15 cellular contexts compared by ENCODE assay signal in the genomic region with DNA sequence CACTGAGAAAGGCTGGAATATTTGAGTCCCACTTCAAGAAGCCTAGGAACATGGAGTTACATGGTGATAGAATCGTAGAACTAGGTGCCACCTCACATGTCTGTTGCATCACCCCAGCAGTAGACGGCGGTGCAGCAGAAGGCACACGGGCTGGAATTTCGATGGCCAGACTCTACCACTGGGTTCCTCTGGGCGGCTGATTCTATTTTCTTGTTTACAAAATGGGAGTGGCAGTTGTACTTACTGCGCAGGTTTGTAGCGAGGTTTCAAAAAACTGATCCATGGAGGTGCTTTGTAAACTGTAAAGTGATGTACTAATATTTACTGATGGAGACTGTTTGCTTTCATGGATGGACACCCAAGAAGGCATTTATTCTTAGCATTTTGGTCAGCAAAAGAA. TPM values are rescaled to one million over a fixed set of nuclear protein-coding genes. Genes with fewer than 3 reads are reported as not detected.
A peak's percentile ranks its signal among the peaks of the same experiment; 100 is the strongest.
DNase-seq lines count a peak whose midpoint lies in the region; ATAC-seq and TF ChIP-seq lines count a peak whose summit lies in the region.
"Had no signal": no experiment of that assay in that cellular context is flagged by ENCODE, and none has a peak within 500 bp of the region (broad histone marks: within the 10 kb centered on the region; RNA-seq: fewer than 3 reads in every experiment).

No MANE protein-coding gene starts in this region.

- TF ChIP-seq CTCF in endodermal cell (conservative IDR thresholded peaks at IDR 0.05) (no peak), nephron progenitor cell (IDR thresholded peaks at IDR 0.05) (no peak)

- 96 to 98% methylated on average over 8 of the region's 8 CpGs for WGBS in endodermal cell (ENCODE audit: insufficient coverage in 1 of 2, insufficient read length in 1 of 2), 2 experiments

- no peak overlapping the region for H3K4me3 ChIP-seq in endodermal cell (ENCODE audit: low read length)
- H3K4me3 ChIP-seq: esophagus squamous epithelium, ovary, vagina had no signal

- H3K36me3 Mint-ChIP-seq in activated T-cell treated with anti-CD3 and anti-CD28 coated beads, Interleukin-2, amount 50 U/mL, for 24 hours (ENCODE audit: low read depth), result peaks cover 6% of the 10 kb centered on the region
- H3K36me3 Mint-ChIP-seq in endodermal cell (ENCODE audit: low read depth), result no peaks in the 10 kb centered on the region
- H3K36me3 Mint-ChIP-seq in nephron progenitor cell (ENCODE audit: low read depth), result no peaks in the 10 kb centered on the region
- peaks cover 1% of the 10 kb centered on the region for H3K36me3 Mint-ChIP-seq in activated naive CD4-positive, alpha-beta T cell treated with anti-CD3 and anti-CD28 coated beads for 36 hours (ENCODE audit: low read depth)

- no peaks in the 10 kb centered on the region for H3K9me3 ChIP-seq in endodermal cell (ENCODE audit: control insufficient read depth, low read length)
- H3K9me3 ChIP-seq: esophagus squamous epithelium, ovary, vagina had no signal

- peak overlapping the region; percentile 94 for H3K27ac Mint-ChIP-seq in activated T-cell treated with anti-CD3 and anti-CD28 coated beads, Interleukin-2, amount 50 U/mL, for 24 hours
- H3K27ac Mint-ChIP-seq in endodermal cell, result peak overlapping the region; percentile 66
- H3K27ac Mint-ChIP-seq in nephron progenitor cell, result no peak overlapping the region
- H3K27ac Mint-ChIP-seq in activated naive CD4-positive, alpha-beta T cell treated with anti-CD3 and anti-CD28 coated beads for 36 hours, result no peak overlapping the region

- H3K27me3 Mint-ChIP-seq in activated T-cell treated with anti-CD3 and anti-CD28 coated beads, Interleukin-2, amount 50 U/mL, for 24 hours, result no peaks in the 10 kb centered on the region
- H3K27me3 Mint-ChIP-seq in endodermal cell (ENCODE audit: insufficient read depth), result no peaks in the 10 kb centered on the region
- no peaks in the 10 kb centered on the region for H3K27me3 Mint-ChIP-seq in nephron progenitor cell (ENCODE audit: low read depth, poor library complexity)
- no peaks in the 10 kb centered on the region for H3K27me3 Mint-ChIP-seq in activated naive CD4-positive, alpha-beta T cell treated with anti-CD3 and anti-CD28 coated beads for 36 hours (ENCODE audit: low read depth)
- H3K27me3 Mint-ChIP-seq: activated naive CD4-positive, alpha-beta T cell treated with anti-CD3 and anti-CD28 coated beads, Interleukin-2, amount 50 U/mL, for 24 hours had no signal

- H3K27ac ChIP-seq in endodermal cell (ENCODE audit: low read depth, low read length), result no peak overlapping the region
- H3K27ac ChIP-seq: ovary had no signal

- intact Hi-C loops in Right ventricle myocardium inferior (cut with DNase I), result no loop called here
- intact Hi-C loops in activated naive CD4-positive, alpha-beta T cell treated with anti-CD3 and anti-CD28 coated beads for 36 hours (cut with micrococcal nuclease), result loop anchor here (10.0 kb wide), 1 partner anchor 629 kb away; no protein-coding TSS in a partner anchor

- no peak for DNase-seq in activated T-cell treated with anti-CD3 and anti-CD28 coated beads, Interleukin-2, amount 50 U/mL, for 24 hours
- DNase-seq in activated T-cell treated with anti-CD3 and anti-CD28 coated beads, Interleukin-2, amount 50 U/mL, for 1 hour, result no peak
- DNase-seq in NCI-H748 treated with DMSO at 0.1 percent for 48 hours (lab: John Stamatoyannopoulos, UW) (peak; percentile 88), endodermal cell (no peak), superior temporal gyrus (ENCODE audit: extremely low spot score) (peak; percentile 54), nephron progenitor cell (no peak), Right ventricle myocardium inferior (ENCODE audit: missing footprints) (no peak)
- DNase-seq in activated naive CD4-positive, alpha-beta T cell treated with anti-CD3 and anti-CD28 coated beads for 36 hours, result no peak
- DNase-seq: DMS79 treated with DMSO at 0.1 percent for 48 hours, esophagus squamous epithelium, NCI-H446, ovary, T-helper 2 cell had no signal

- no peaks in the 10 kb centered on the region for H3K4me1 ChIP-seq in endodermal cell (ENCODE audit: control insufficient read depth, insufficient read depth, low read length)

- no peaks in the 10 kb centered on the region for H3K9me3 Mint-ChIP-seq in activated T-cell treated with anti-CD3 and anti-CD28 coated beads, Interleukin-2, amount 50 U/mL, for 24 hours
- no peaks in the 10 kb centered on the region for H3K9me3 Mint-ChIP-seq in endodermal cell
- H3K9me3 Mint-ChIP-seq in nephron progenitor cell, result no peaks in the 10 kb centered on the region
- no peaks in the 10 kb centered on the region for H3K9me3 Mint-ChIP-seq in activated naive CD4-positive, alpha-beta T cell treated with anti-CD3 and anti-CD28 coated beads for 36 hours
- H3K9me3 Mint-ChIP-seq: activated naive CD4-positive, alpha-beta T cell treated with anti-CD3 and anti-CD28 coated beads, Interleukin-2, amount 50 U/mL, for 24 hours had no signal

- CTCF ChIA-PET in activated naive CD4-positive, alpha-beta T cell treated with anti-CD3 and anti-CD28 coated beads for 36 hours (lab: Charles Lee), result no interaction called here

- H3K36me3 ChIP-seq in endodermal cell (ENCODE audit: control insufficient read depth, insufficient read depth, low read length), result no peaks in the 10 kb centered on the region
- H3K36me3 ChIP-seq: esophagus squamous epithelium, ovary, vagina had no signal

- no peak for ATAC-seq in Right ventricle myocardium inferior

- no peaks in the 10 kb centered on the region for H3K27me3 ChIP-seq in endodermal cell (ENCODE audit: control insufficient read depth, insufficient read depth, low read length, poor library complexity, severe bottlenecking)
- H3K27me3 ChIP-seq: esophagus squamous epithelium, ovary, vagina had no signal

- H3K4me1 Mint-ChIP-seq in activated T-cell treated with anti-CD3 and anti-CD28 coated beads, Interleukin-2, amount 50 U/mL, for 24 hours (ENCODE audit: low read depth), result peaks cover 78% of the 10 kb centered on the region
- H3K4me1 Mint-ChIP-seq in endodermal cell (peaks cover 32% of the 10 kb centered on the region), nephron progenitor cell (peaks cover 57% of the 10 kb centered on the region)
- peaks cover 73% of the 10 kb centered on the region for H3K4me1 Mint-ChIP-seq in activated naive CD4-positive, alpha-beta T cell treated with anti-CD3 and anti-CD28 coated beads for 36 hours (ENCODE audit: low read depth)

- H3K9ac ChIP-seq in endodermal cell (ENCODE audit: extremely low read depth, low read length, poor library complexity, severe bottlenecking), result no peak overlapping the region

- H3K4me3 Mint-ChIP-seq in activated T-cell treated with anti-CD3 and anti-CD28 coated beads, Interleukin-2, amount 50 U/mL, for 24 hours, result no peak overlapping the region
- no peak overlapping the region for H3K4me3 Mint-ChIP-seq in endodermal cell
- H3K4me3 Mint-ChIP-seq in nephron progenitor cell, result no peak overlapping the region
- H3K4me3 Mint-ChIP-seq in activated naive CD4-positive, alpha-beta T cell treated with anti-CD3 and anti-CD28 coated beads for 36 hours, result no peak overlapping the region
- H3K4me3 Mint-ChIP-seq: activated naive CD4-positive, alpha-beta T cell treated with anti-CD3 and anti-CD28 coated beads, Interleukin-2, amount 50 U/mL, for 24 hours had no signal

RNA-seq across cellular contexts. Expression of gene WDR20, which starts 45.7 kb away (rescaled TPM):
- total RNA-seq in endodermal cell (10 to 100 TPM; 33.8 to 37.6 TPM), Right ventricle myocardium inferior (20.5 TPM)
- 18.5 TPM for polyA plus RNA-seq in endodermal cell (2013, experiment 1 of 2)
- polyA plus RNA-seq in endodermal cell (2013, experiment 2 of 2), result 15.9 TPM
- total RNA-seq in activated naive CD4-positive, alpha-beta T cell treated with anti-CD3 and anti-CD28 coated beads for 36 hours, result 10 to 100 TPM; 20.5 to 21.4 TPM

Comparison
In these comparisons a context has a peak if more than half of its experiments do, and no peak if none do; other contexts are left out.
1. DNase-seq: peak in NCI-H748 treated with DMSO at 0.1 percent for 48 hours (single experiment) and superior temporal gyrus (single experiment); none in activated T-cell treated with anti-CD3 and anti-CD28 coated beads, Interleukin-2, amount 50 U/mL, for 24 hours (single experiment), activated T-cell treated with anti-CD3 and anti-CD28 coated beads, Interleukin-2, amount 50 U/mL, for 1 hour (single experiment), endodermal cell (single experiment), nephron progenitor cell (single experiment), Right ventricle myocardium inferior (single experiment) and activated naive CD4-positive, alpha-beta T cell treated with anti-CD3 and anti-CD28 coated beads for 36 hours (single experiment).
2. H3K27ac Mint-ChIP-seq: peak in activated T-cell treated with anti-CD3 and anti-CD28 coated beads, Interleukin-2, amount 50 U/mL, for 24 hours (single experiment) and endodermal cell (single experiment); none in nephron progenitor cell (single experiment) and activated naive CD4-positive, alpha-beta T cell treated with anti-CD3 and anti-CD28 coated beads for 36 hours (single experiment).